ENCODE assay signal across 14 cellular contexts in the genomic region with DNA sequence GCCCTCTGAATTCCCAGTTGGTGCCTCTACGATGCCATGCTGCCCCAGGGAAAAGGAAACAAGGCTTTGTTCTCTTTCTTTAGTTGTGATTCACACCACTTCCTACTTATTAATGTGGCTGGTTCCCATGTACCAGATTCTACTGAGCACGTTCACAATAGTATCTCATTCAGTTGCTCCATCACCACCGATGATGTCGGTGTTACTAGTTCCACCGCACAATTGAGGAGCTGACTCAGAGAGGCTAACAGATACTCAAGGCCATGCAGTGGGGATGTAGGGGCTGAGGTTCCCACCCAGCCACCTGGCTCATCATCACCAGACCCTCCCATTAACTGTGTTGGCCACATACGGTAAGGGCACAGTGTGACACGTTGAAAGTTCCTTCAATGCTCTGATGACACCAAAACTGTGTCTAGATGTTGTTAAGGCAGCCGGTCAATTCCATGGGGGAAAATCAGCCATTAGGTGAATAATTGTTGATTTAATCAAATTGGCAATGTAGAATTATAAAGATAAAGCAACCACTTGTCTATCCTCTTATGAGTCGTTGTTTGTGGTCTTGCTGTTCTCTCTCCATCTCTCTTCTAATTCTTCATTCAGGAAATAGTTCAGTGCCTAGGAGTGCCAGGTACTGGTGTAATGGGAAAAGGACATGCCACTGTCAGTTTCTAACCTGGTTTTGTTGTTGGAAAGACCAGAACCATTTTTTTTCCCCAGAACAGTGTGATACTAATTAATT.
DNase-seq lines count a peak whose midpoint lies in the region; ATAC-seq and TF ChIP-seq lines count a peak whose summit lies in the region.
"Had no signal": no experiment of that assay in that cellular context is flagged by ENCODE, and none has a peak within 500 bp of the region (broad histone marks: within the 10 kb centered on the region; RNA-seq: fewer than 3 reads in every experiment).

No MANE protein-coding gene starts in this region.

- H3K4me1 Mint-ChIP-seq in activated T-cell treated with anti-CD3 and anti-CD28 coated beads, Interleukin-2, amount 50 U/mL, for 4 hours (ENCODE audit: low read depth), result peaks cover 31% of the 10 kb centered on the region
- peaks cover 57% of the 10 kb centered on the region for H3K4me1 Mint-ChIP-seq in stimulated activated effector memory CD8-positive, alpha-beta T cell treated with anti-CD3 and anti-CD28 coated beads, Interleukin-12 subunit alpha, Interleukin-12 subunit beta, amount 100 ng/mL, for 72 hours
- H3K4me1 Mint-ChIP-seq in nephron progenitor cell, result no peaks in the 10 kb centered on the region
- H3K4me1 Mint-ChIP-seq: IgD-negative memory B cell had no signal

- DNase-seq in activated T-cell treated with anti-CD3 and anti-CD28 coated beads, Interleukin-2, amount 50 U/mL, for 4 hours, result no peak
- DNase-seq in activated T-cell treated with anti-CD3 and anti-CD28 coated beads, Interleukin-2, amount 50 U/mL, for 1 hour, result no peak
- DNase-seq in NCI-H226, result peak; percentile 83
- DNase-seq in choroid plexus epithelial cell (ENCODE audit: low read depth), result peak; percentile 35
- no peak for DNase-seq in stimulated activated effector memory CD8-positive, alpha-beta T cell treated with anti-CD3 and anti-CD28 coated beads, Interleukin-12 subunit alpha, Interleukin-12 subunit beta, amount 100 ng/mL, for 72 hours (ENCODE audit: low spot score in 2 of 2)
- DNase-seq in nephron progenitor cell, result no peak
- no peak for DNase-seq in posterior vena cava (ENCODE audit: low spot score)
- DNase-seq in T-helper 9 cell, result no peak
- DNase-seq: DMS53, NCI-H1436, NCI-H526 treated with DMSO at 0.1 percent for 48 hours, SHP77 treated with DMSO at 0.1 percent for 48 hours had no signal

- no peak overlapping the region for H3K4me3 Mint-ChIP-seq in activated T-cell treated with anti-CD3 and anti-CD28 coated beads, Interleukin-2, amount 50 U/mL, for 4 hours
- no peak overlapping the region for H3K4me3 Mint-ChIP-seq in stimulated activated effector memory CD8-positive, alpha-beta T cell treated with anti-CD3 and anti-CD28 coated beads, Interleukin-12 subunit alpha, Interleukin-12 subunit beta, amount 100 ng/mL, for 72 hours
- H3K4me3 Mint-ChIP-seq in nephron progenitor cell, result no peak overlapping the region
- H3K4me3 Mint-ChIP-seq: IgD-negative memory B cell had no signal

- peak overlapping the region; percentile 36 for H3K27ac Mint-ChIP-seq in stimulated activated effector memory CD8-positive, alpha-beta T cell treated with anti-CD3 and anti-CD28 coated beads, Interleukin-12 subunit alpha, Interleukin-12 subunit beta, amount 100 ng/mL, for 72 hours
- H3K27ac Mint-ChIP-seq in nephron progenitor cell, result no peak overlapping the region

- TF ChIP-seq CTCF in choroid plexus epithelial cell (conservative IDR thresholded peaks at IDR 0.05; ENCODE audit: low read depth, low read length) (no peak), nephron progenitor cell (IDR thresholded peaks at IDR 0.05) (no peak)

- ATAC-seq in activated T-cell treated with anti-CD3 and anti-CD28 coated beads, Interleukin-2, amount 50 U/mL, for 4 hours, result peak; percentile 72 to 89
- ATAC-seq in stimulated activated effector memory CD8-positive, alpha-beta T cell treated with anti-CD3 and anti-CD28 coated beads, Interleukin-12 subunit alpha, Interleukin-12 subunit beta, amount 100 ng/mL, for 72 hours, result peak; percentile 94

- H3K27me3 Mint-ChIP-seq in activated T-cell treated with anti-CD3 and anti-CD28 coated beads, Interleukin-2, amount 50 U/mL, for 4 hours (ENCODE audit: low read depth), result no peaks in the 10 kb centered on the region
- peaks cover 46% of the 10 kb centered on the region for H3K27me3 Mint-ChIP-seq in nephron progenitor cell (ENCODE audit: low read depth, poor library complexity)

- H3K4me3 ChIP-seq in choroid plexus epithelial cell (ENCODE audit: low read depth, low read length), result no peak overlapping the region
- H3K4me3 ChIP-seq: cardiac muscle cell had no signal

- H3K9me3 Mint-ChIP-seq in activated T-cell treated with anti-CD3 and anti-CD28 coated beads, Interleukin-2, amount 50 U/mL, for 4 hours, result no peaks in the 10 kb centered on the region
- no peaks in the 10 kb centered on the region for H3K9me3 Mint-ChIP-seq in stimulated activated effector memory CD8-positive, alpha-beta T cell treated with anti-CD3 and anti-CD28 coated beads, Interleukin-12 subunit alpha, Interleukin-12 subunit beta, amount 100 ng/mL, for 72 hours
- peaks cover 3% of the 10 kb centered on the region for H3K9me3 Mint-ChIP-seq in nephron progenitor cell

- H3K36me3 Mint-ChIP-seq in activated T-cell treated with anti-CD3 and anti-CD28 coated beads, Interleukin-2, amount 50 U/mL, for 4 hours (ENCODE audit: insufficient read depth), result peaks cover 1% of the 10 kb centered on the region
- no peaks in the 10 kb centered on the region for H3K36me3 Mint-ChIP-seq in stimulated activated effector memory CD8-positive, alpha-beta T cell treated with anti-CD3 and anti-CD28 coated beads, Interleukin-12 subunit alpha, Interleukin-12 subunit beta, amount 100 ng/mL, for 72 hours
- H3K36me3 Mint-ChIP-seq in nephron progenitor cell (ENCODE audit: low read depth), result peaks cover 4% of the 10 kb centered on the region
- H3K36me3 Mint-ChIP-seq: IgD-negative memory B cell had no signal

- intact Hi-C loops in posterior vena cava (cut with DNase I), result no loop called here

Comparison
In these comparisons a context has a peak if more than half of its experiments do, and no peak if none do; other contexts are left out.
1. DNase-seq: peak in NCI-H226 (single experiment) and choroid plexus epithelial cell (single experiment); none in activated T-cell treated with anti-CD3 and anti-CD28 coated beads, Interleukin-2, amount 50 U/mL, for 4 hours (single experiment), activated T-cell treated with anti-CD3 and anti-CD28 coated beads, Interleukin-2, amount 50 U/mL, for 1 hour (single experiment), stimulated activated effector memory CD8-positive, alpha-beta T cell treated with anti-CD3 and anti-CD28 coated beads, Interleukin-12 subunit alpha, Interleukin-12 subunit beta, amount 100 ng/mL, for 72 hours (0 of 2), nephron progenitor cell (single experiment), posterior vena cava (single experiment) and T-helper 9 cell (single experiment).